ENCODE assay signal across 34 cellular contexts in the genomic region with DNA sequence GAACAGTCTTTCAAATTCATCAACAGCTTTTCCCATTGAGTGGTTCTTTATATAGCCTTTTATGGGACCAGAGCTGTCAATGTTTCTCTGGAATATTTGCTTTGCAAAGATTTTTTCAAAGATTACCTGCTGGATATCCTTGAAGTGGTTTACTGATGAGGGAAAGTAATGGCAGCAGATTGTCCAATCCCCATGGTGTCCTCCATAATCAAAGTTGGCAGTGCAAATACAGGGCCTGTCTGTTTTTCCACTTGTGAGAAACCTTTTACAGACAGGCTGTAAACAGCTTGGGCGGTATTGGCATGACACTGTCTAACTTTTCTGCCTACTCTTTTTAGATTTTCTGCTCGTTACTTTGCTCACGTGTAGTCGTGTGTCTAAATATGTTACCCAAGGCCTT.
DNase-seq lines count a peak whose midpoint lies in the region; ATAC-seq and TF ChIP-seq lines count a peak whose summit lies in the region.
"Had no signal": no experiment of that assay in that cellular context is flagged by ENCODE, and none has a peak within 500 bp of the region (broad histone marks: within the 10 kb centered on the region; RNA-seq: fewer than 3 reads in every experiment).

No MANE protein-coding gene starts in this region.

- no peak overlapping the region for H3K9ac ChIP-seq in neural progenitor cell
- H3K9ac ChIP-seq: BLaER1; BLaER1 treated with 17β-estradiol and CSF1 and Interleukin-3, amounts not matched to agents 10 nM and 100 nM had no signal

- H3K27ac ChIP-seq in neural progenitor cell = no peak overlapping the region
- H3K27ac ChIP-seq: 22Rv1; A549; BLaER1; BLaER1 treated with 17β-estradiol and CSF1 and Interleukin-3, amounts not matched to agents 10 nM and 100 nM; C4-2B had no signal

- H3K4me2 ChIP-seq in neural progenitor cell = no peak overlapping the region
- H3K4me2 ChIP-seq: A549; BLaER1; BLaER1 treated with 17β-estradiol and CSF1 and Interleukin-3, amounts not matched to agents 10 nM and 100 nM had no signal

- H3K27ac Mint-ChIP-seq in neural progenitor cell (no peak overlapping the region), CD14-positive monocyte (no peak overlapping the region), MCF 10A (ENCODE audit: low read depth, unreplicated experiment) (no peak overlapping the region)
- H3K27ac Mint-ChIP-seq: B cell; CD4-positive, alpha-beta memory T cell; CD4-positive, alpha-beta T cell; CD8-positive, alpha-beta memory T cell; CD8-positive, alpha-beta T cell had no signal

- H3K9me3 Mint-ChIP-seq in neural progenitor cell (no peaks in the 10 kb centered on the region), CD14-positive monocyte (peaks cover 0 to 8% (median 3%) of the 10 kb centered on the region in 7 donors), MCF 10A (ENCODE audit: unreplicated experiment) (peaks cover 8% of the 10 kb centered on the region)

- H3K79me2 ChIP-seq in neural progenitor cell (ENCODE audit: low read depth) = no peaks in the 10 kb centered on the region

- H3K4me1 ChIP-seq in mucosa of descending colon (ENCODE audit: low read depth) (no peaks in the 10 kb centered on the region), neural progenitor cell (no peaks in the 10 kb centered on the region)
- H3K4me1 ChIP-seq: A549, BE2C, Caco-2 had no signal

- no peaks in the 10 kb centered on the region for H3K27me3 Mint-ChIP-seq in neural progenitor cell (ENCODE audit: insufficient read depth, low read depth)
- H3K27me3 Mint-ChIP-seq in CD14-positive monocyte (ENCODE audit: low read depth in 3 of 3) = no peaks in the 10 kb centered on the region
- no peaks in the 10 kb centered on the region for H3K27me3 Mint-ChIP-seq in MCF 10A (ENCODE audit: insufficient read depth, unreplicated experiment)
- H3K27me3 Mint-ChIP-seq: B cell; CD4-positive, alpha-beta memory T cell; CD4-positive, alpha-beta T cell; CD4-positive, CD25-positive, alpha-beta regulatory T cell; CD8-positive, alpha-beta memory T cell had no signal

- TF ChIP-seq CTCF in LNCaP clone FGC (IDR thresholded peaks at IDR 0.05; ENCODE audit: control insufficient read depth, extremely low read depth, insufficient read depth) = no peak
- no peak for TF ChIP-seq CTCF in mucosa of descending colon (IDR thresholded peaks at IDR 0.05)
- TF ChIP-seq CTCF in neural progenitor cell (IDR thresholded peaks at IDR 0.05) = no peak
- TF ChIP-seq CTCF in CD14-positive monocyte (IDR thresholded peaks at IDR 0.05) = no peak
- no peak for TF ChIP-seq CTCF in MCF 10A (IDR thresholded peaks at IDR 0.05; ENCODE audit: unreplicated experiment)

- no peaks in the 10 kb centered on the region for H3K9me3 ChIP-seq in mucosa of descending colon
- no peaks in the 10 kb centered on the region for H3K9me3 ChIP-seq in neural progenitor cell (ENCODE audit: low read depth)
- H3K9me3 ChIP-seq: A549; BE2C; BLaER1; BLaER1 treated with 17β-estradiol and CSF1 and Interleukin-3, amounts not matched to agents 10 nM and 100 nM; Caco-2 had no signal

- H3K36me3 Mint-ChIP-seq in neural progenitor cell (no peaks in the 10 kb centered on the region), CD14-positive monocyte (no peaks in the 10 kb centered on the region), MCF 10A (ENCODE audit: insufficient read depth, unreplicated experiment) (no peaks in the 10 kb centered on the region)
- H3K36me3 Mint-ChIP-seq: CD4-positive, alpha-beta memory T cell; CD4-positive, CD25-positive, alpha-beta regulatory T cell; CD8-positive, alpha-beta memory T cell; CD8-positive, alpha-beta T cell had no signal

- H3K36me3 ChIP-seq in mucosa of descending colon (ENCODE audit: low read depth) (no peaks in the 10 kb centered on the region), neural progenitor cell (no peaks in the 10 kb centered on the region)
- H3K36me3 ChIP-seq: BE2C; BLaER1; BLaER1 treated with 17β-estradiol and CSF1 and Interleukin-3, amounts not matched to agents 10 nM and 100 nM had no signal

- no peaks in the 10 kb centered on the region for H3K27me3 ChIP-seq in neural progenitor cell
- H3K27me3 ChIP-seq: BE2C; BLaER1; BLaER1 treated with 17β-estradiol and CSF1 and Interleukin-3, amounts not matched to agents 10 nM and 100 nM had no signal

- H3K4me3 Mint-ChIP-seq in neural progenitor cell (no peak overlapping the region), CD14-positive monocyte (no peak overlapping the region), MCF 10A (ENCODE audit: unreplicated experiment) (no peak overlapping the region)
- H3K4me3 Mint-ChIP-seq: B cell; CD4-positive, alpha-beta memory T cell; CD4-positive, alpha-beta T cell; CD4-positive, CD25-positive, alpha-beta regulatory T cell; CD8-positive, alpha-beta memory T cell; CD8-positive, alpha-beta T cell had no signal

- ATAC-seq in left colon (peak; percentile 81), mucosa of descending colon (peak; percentile 67)
- ATAC-seq: A549; CD8-positive, alpha-beta T cell had no signal

- POLR2A ChIA-PET in MCF 10A (lab: Yijun Ruan, JAX) = no interaction called here

- no TSS peak for BruUV-seq in MCF 10A (replicated peaks; lab: Mats Ljungman, UMichigan)

- H2AFZ ChIP-seq in neural progenitor cell (replicated peaks) = peak overlapping the region; percentile 42

- H3K4me3 ChIP-seq in LNCaP clone FGC (ENCODE audit: low read depth, low read length) (no peak overlapping the region), mucosa of descending colon (no peak overlapping the region), neural progenitor cell (no peak overlapping the region)
- H3K4me3 ChIP-seq: A549; BLaER1; BLaER1 treated with 17β-estradiol and CSF1 and Interleukin-3, amounts not matched to agents 10 nM and 100 nM had no signal

- CTCF ChIA-PET in MCF 10A (lab: Yijun Ruan, JAX) = no interaction called here

- H3K4me1 Mint-ChIP-seq in neural progenitor cell (no peaks in the 10 kb centered on the region), CD14-positive monocyte (no peaks in the 10 kb centered on the region), MCF 10A (ENCODE audit: insufficient read depth, unreplicated experiment) (no peaks in the 10 kb centered on the region)
- H3K4me1 Mint-ChIP-seq: B cell; CD4-positive, alpha-beta memory T cell; CD4-positive, CD25-positive, alpha-beta regulatory T cell; CD8-positive, alpha-beta memory T cell had no signal

- intact Hi-C loops in left colon (cut with DNase I, micrococcal nuclease) = no loop called here
- intact Hi-C loops in mucosa of descending colon (cut with DNase I, micrococcal nuclease) = no loop called here
- intact Hi-C loops in CD14-positive monocyte (cut with micrococcal nuclease) = no loop called here
- intact Hi-C loops in MCF 10A (cut with micrococcal nuclease) = no loop called here

- DNase-seq in LNCaP clone FGC (ENCODE audit: low read depth) (peak; percentile 17), left colon (no peak), mucosa of descending colon (peak in 1 of 3 donors; percentile 25), neural progenitor cell (ENCODE audit: low spot score) (no peak), CD14-positive monocyte (ENCODE audit: low spot score) (no peak), MCF 10A (ENCODE audit: unreplicated experiment) (no peak), NAMALWA (ENCODE audit: low spot score) (no peak)
- no peak for DNase-seq in stimulated activated naive CD4-positive, alpha-beta T cell (lab: John Stamatoyannopoulos, UW)
- DNase-seq: 8988T; ACHN; AML-193; BE2C; C1 segment of cervical spinal cord; Caco-2; Calu3; CD4-positive, alpha-beta memory T cell; CD4-positive, alpha-beta T cell; CD4-positive, CD25-positive, alpha-beta regulatory T cell; CD8-positive, alpha-beta memory T cell; CD8-positive, alpha-beta T cell; COR-L47; DMS 273 treated with DMSO at 0.1 percent for 48 hours; DMS153; DMS53; DMS79; DMS79 treated with DMSO at 0.1 percent for 48 hours; DND-41; EL had no signal

- H4K20me1 ChIP-seq in neural progenitor cell (ENCODE audit: low read depth) = no peaks in the 10 kb centered on the region
- H4K20me1 ChIP-seq: BLaER1; BLaER1 treated with 17β-estradiol and CSF1 and Interleukin-3, amounts not matched to agents 10 nM and 100 nM had no signal

- no peaks in the 10 kb centered on the region for H3F3A ChIP-seq in neural progenitor cell (ENCODE audit: low read depth)
